8 cellular contexts compared by ENCODE assay signal in the genomic region with DNA sequence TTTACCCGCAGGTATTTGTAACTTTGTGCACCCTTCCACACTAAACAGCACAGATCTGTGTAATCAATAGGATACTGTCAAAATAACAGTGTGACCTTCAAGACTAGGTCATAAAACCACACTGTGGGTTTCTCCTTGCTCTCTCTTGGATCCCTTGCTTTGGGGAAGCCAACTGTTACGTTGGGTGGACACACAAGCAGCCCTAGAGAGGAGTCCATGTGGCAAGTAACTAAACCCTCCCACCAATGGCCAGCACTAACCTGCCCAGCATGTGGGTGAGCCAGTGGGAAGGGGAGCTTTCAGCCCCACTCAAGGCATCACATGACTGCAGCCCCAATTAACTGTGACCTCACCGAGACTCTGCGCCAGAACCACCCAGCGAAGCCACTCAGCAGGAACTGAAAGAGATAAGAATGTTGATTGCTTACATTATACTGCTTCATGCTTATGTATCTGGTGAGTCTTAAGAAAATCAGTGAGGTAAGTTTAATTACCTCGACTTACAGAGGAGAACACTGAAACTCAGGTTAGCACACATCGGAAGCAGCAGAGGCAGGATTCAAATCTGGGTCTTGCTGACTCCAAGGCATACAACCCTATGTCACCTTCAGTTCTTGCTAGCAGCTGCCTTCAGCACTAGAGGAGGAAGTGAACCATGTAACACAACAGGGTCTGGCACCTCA.
DNase-seq lines count a peak whose midpoint lies in the region; ATAC-seq and TF ChIP-seq lines count a peak whose summit lies in the region.

No MANE protein-coding gene starts in this region.

- DNase-seq in stimulated activated CD4-positive, alpha-beta T cell treated with anti-CD3 and anti-CD28 coated beads, Interleukin-4, amount 100 ng/mL, for 24 hours, result peak; percentile 35
- no peak for DNase-seq in stimulated activated CD4-positive, alpha-beta T cell treated with anti-CD3 and anti-CD28 coated beads, Interleukin-15, amount 100 ng/mL, for 24 hours
- DNase-seq in NOMO-1 (lab: John Stamatoyannopoulos, UW; ENCODE audit: unreplicated experiment in 2 of 2) (peak; percentile 44 to 63), nephron progenitor cell (no peak), medulla oblongata (ENCODE audit: extremely low spot score) (no peak)
- no peak for DNase-seq in effector memory CD4-positive, alpha-beta T cell
- no peak for DNase-seq in NK-92 treated with Interleukin-12 subunit alpha and Interleukin-12 subunit beta, amount 100 ng/mL, for 24 hours (lab: John Stamatoyannopoulos, UW)

- H3K27ac Mint-ChIP-seq in nephron progenitor cell, result no peak overlapping the region

- H3K4me1 ChIP-seq in effector memory CD4-positive, alpha-beta T cell (ENCODE audit: control insufficient read depth, insufficient read depth, low read length, poor library complexity, severe bottlenecking), result peaks cover 9% of the 10 kb centered on the region

- H3K9me3 ChIP-seq in effector memory CD4-positive, alpha-beta T cell (ENCODE audit: control insufficient read depth, low read length), result no peaks in the 10 kb centered on the region

- TF ChIP-seq CTCF in nephron progenitor cell (IDR thresholded peaks at IDR 0.05), result no peak

- no peaks in the 10 kb centered on the region for H3K36me3 ChIP-seq in effector memory CD4-positive, alpha-beta T cell (ENCODE audit: control insufficient read depth, insufficient read depth, low read length)

- H3K4me3 ChIP-seq in effector memory CD4-positive, alpha-beta T cell (ENCODE audit: insufficient read depth, low read depth, low read length, poor library complexity, severe bottlenecking), result no peak overlapping the region

- peaks cover 13% of the 10 kb centered on the region for H3K27me3 Mint-ChIP-seq in nephron progenitor cell (ENCODE audit: low read depth, poor library complexity)

- peak overlapping the region; percentile 45 for H3K27ac ChIP-seq in effector memory CD4-positive, alpha-beta T cell (ENCODE audit: insufficient read depth, low read length, poor library complexity, severe bottlenecking)

- H3K27me3 ChIP-seq in effector memory CD4-positive, alpha-beta T cell (replicated peaks; ENCODE audit: control insufficient read depth, insufficient read depth, low read length, poor library complexity, severe bottlenecking), result no peaks in the 10 kb centered on the region

- H3K36me3 Mint-ChIP-seq in nephron progenitor cell (ENCODE audit: low read depth), result no peaks in the 10 kb centered on the region

- no peak overlapping the region for H3K4me3 Mint-ChIP-seq in nephron progenitor cell

- ATAC-seq in HG02938 (IDR thresholded peaks at IDR 0.05; ENCODE audit: unreplicated experiment), result peak; percentile 85

- H3K4me1 Mint-ChIP-seq in nephron progenitor cell, result peaks cover 11% of the 10 kb centered on the region

- no peaks in the 10 kb centered on the region for H3K9me3 Mint-ChIP-seq in nephron progenitor cell

Comparison
In these comparisons a context has a peak if more than half of its experiments do, and no peak if none do; other contexts are left out.
1. DNase-seq: peak in stimulated activated CD4-positive, alpha-beta T cell treated with anti-CD3 and anti-CD28 coated beads, Interleukin-4, amount 100 ng/mL, for 24 hours (single experiment) and NOMO-1 (2 of 2); none in stimulated activated CD4-positive, alpha-beta T cell treated with anti-CD3 and anti-CD28 coated beads, Interleukin-15, amount 100 ng/mL, for 24 hours (single experiment), effector memory CD4-positive, alpha-beta T cell (0 of 3), nephron progenitor cell (single experiment), NK-92 treated with Interleukin-12 subunit alpha and Interleukin-12 subunit beta, amount 100 ng/mL, for 24 hours (single experiment) and medulla oblongata (single experiment).